Comparison of ENCODE assay signal across 8 cellular contexts in the genomic region with DNA sequence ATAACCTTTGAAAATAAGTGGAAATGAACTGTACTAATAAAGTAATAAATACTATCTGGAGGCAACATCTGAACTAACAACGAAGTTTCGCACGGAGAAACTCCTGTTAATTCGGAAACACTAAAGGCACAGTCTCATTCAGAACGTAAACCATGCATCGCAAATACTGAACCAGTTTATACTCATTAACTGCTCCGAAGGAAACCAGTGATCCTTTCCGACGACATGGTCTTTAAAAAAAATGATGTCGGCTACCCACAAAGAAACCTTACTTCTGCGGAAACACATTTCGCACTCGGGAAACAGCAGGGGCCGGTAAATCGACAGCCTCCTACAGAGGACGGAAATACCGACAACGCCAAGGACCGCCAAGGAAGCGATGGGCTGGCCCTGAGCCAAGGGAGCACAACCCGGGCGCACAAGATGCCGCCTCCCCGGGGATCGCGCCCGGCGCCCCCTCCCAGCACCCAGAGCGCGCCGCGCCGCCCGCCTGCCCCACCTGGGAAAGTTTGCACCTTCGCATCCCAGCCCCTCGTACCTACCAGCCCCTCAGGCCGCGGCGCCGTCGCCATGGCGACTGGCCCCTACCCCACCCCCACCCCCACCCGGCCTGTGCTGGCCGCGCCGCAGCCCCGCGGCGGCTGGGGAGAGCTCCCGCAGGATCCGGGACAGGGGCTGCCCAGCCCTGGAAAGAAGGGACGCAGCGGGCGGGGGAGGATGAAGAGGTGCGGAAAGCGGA. TPM values are rescaled to one million over a fixed set of nuclear protein-coding genes. Genes with fewer than 3 reads are reported as not detected.
A peak's percentile ranks its signal among the peaks of the same experiment; 100 is the strongest.
DNase-seq lines count a peak whose midpoint lies in the region; ATAC-seq and TF ChIP-seq lines count a peak whose summit lies in the region.

No MANE protein-coding gene starts in this region.

- H3K27ac ChIP-seq in SU-DHL-6 (ENCODE audit: low read depth, low read length) (peak overlapping the region; percentile 80), heart right ventricle (peak overlapping the region; percentile 28 to 96 (median 94)), upper lobe of right lung (peak overlapping the region; percentile 91)

- H3K36me3 Mint-ChIP-seq in progenitor cell of endocrine pancreas (ENCODE audit: insufficient read depth), result peaks cover 9% of the 10 kb centered on the region

- peak overlapping the region; percentile 98 for H3K27ac Mint-ChIP-seq in progenitor cell of endocrine pancreas

- H3K36me3 ChIP-seq in SU-DHL-6 (ENCODE audit: low read length) (no peaks in the 10 kb centered on the region), heart right ventricle (peaks cover 0 to 9% (median 0%) of the 10 kb centered on the region in 9 donors), upper lobe of right lung (no peaks in the 10 kb centered on the region)

- DNase-seq in GM03348 (ENCODE audit: low spot score) (peak; percentile 75), MV-4-11 (lab: John Stamatoyannopoulos, UW) (peak; percentile 47), heart right ventricle (peak; percentile 74 to 82), progenitor cell of endocrine pancreas (ENCODE audit: low spot score, unreplicated experiment) (peak; percentile 67), upper lobe of right lung (peak; percentile 87)
- peak; percentile 47 for DNase-seq in activated naive CD8-positive, alpha-beta T cell treated with anti-CD3 and anti-CD28 coated beads, Interleukin-2, amount 50 U/mL, for 16 hours (ENCODE audit: low read depth, low spot score)

- H3K4me1 ChIP-seq in heart right ventricle (peaks cover 0 to 49% (median 28%) of the 10 kb centered on the region in 9 donors), upper lobe of right lung (peaks cover 19% of the 10 kb centered on the region)

- H3K4me3 Mint-ChIP-seq in progenitor cell of endocrine pancreas (ENCODE audit: low read depth), result peak overlapping the region; percentile 91

- peak overlapping the region; percentile 76 for H3K9ac ChIP-seq in SU-DHL-6 (ENCODE audit: low read length)

- H3K27me3 Mint-ChIP-seq in progenitor cell of endocrine pancreas, result no peaks in the 10 kb centered on the region

- 0% methylated on average over 37 to 56 of the region's 56 CpGs for WGBS in heart right ventricle, 2 donors

- no peaks in the 10 kb centered on the region for H3K9me3 Mint-ChIP-seq in progenitor cell of endocrine pancreas (ENCODE audit: low read depth)

- intact Hi-C loops in heart right ventricle (cut with DNase I), result loop anchor here in 4 of 10 donors (1.0 to 2.0 kb wide), 3 partner anchors 37 to 42 kb away; partner anchors contain the start of genes TTC33 (in 2 of the 4) and RPL37 (in 1 of the 4)
- intact Hi-C loops in upper lobe of right lung (cut with DNase I), result no loop called here

- no peaks in the 10 kb centered on the region for H3K9me3 ChIP-seq in SU-DHL-6 (ENCODE audit: insufficient read depth, low read length)
- H3K9me3 ChIP-seq in heart right ventricle, result no peaks in the 10 kb centered on the region
- no peaks in the 10 kb centered on the region for H3K9me3 ChIP-seq in upper lobe of right lung

- peak; percentile 38 for ATAC-seq in HG02571 (IDR thresholded peaks at IDR 0.05; ENCODE audit: unreplicated experiment)
- ATAC-seq in heart right ventricle, result peak; percentile 61 to 85 (median 74)
- peak; percentile 80 for ATAC-seq in upper lobe of right lung

- H3K9me2 ChIP-seq in SU-DHL-6 (replicated peaks; ENCODE audit: insufficient read depth, low read length), result no peaks in the 10 kb centered on the region

- H4K20me1 ChIP-seq in SU-DHL-6 (ENCODE audit: low read depth, low read length), result peaks cover under 1% of the 10 kb centered on the region; the same call in 1 of the 2 replicates

- H3K4me2 ChIP-seq in SU-DHL-6 (ENCODE audit: low read depth, low read length, poor library complexity, severe bottlenecking), result peak overlapping the region; percentile 86

- peak overlapping the region; percentile 21 for H2AFZ ChIP-seq in SU-DHL-6 (ENCODE audit: low read depth, low read length, severe bottlenecking)

- peaks cover 25% of the 10 kb centered on the region for H3K4me1 Mint-ChIP-seq in progenitor cell of endocrine pancreas (ENCODE audit: low read depth)

- H3K4me3 ChIP-seq in SU-DHL-6 (ENCODE audit: insufficient read depth, low read length, poor library complexity, severe bottlenecking) (peak overlapping the region; percentile 72), heart right ventricle (peak overlapping the region; percentile 74 to 99 (median 93)), upper lobe of right lung (peak overlapping the region; percentile 89)

- H3K79me2 ChIP-seq in SU-DHL-6 (ENCODE audit: insufficient read depth, low read length), result peaks cover 52% of the 10 kb centered on the region

- H3F3A ChIP-seq in SU-DHL-6 (ENCODE audit: insufficient read depth), result peaks cover 20% of the 10 kb centered on the region

- TF ChIP-seq CTCF in SU-DHL-6 (IDR thresholded peaks at IDR 0.05; ENCODE audit: insufficient read depth, low read length, poor library complexity, severe bottlenecking) (no peak), heart right ventricle (IDR thresholded peaks at IDR 0.05) (no peak), progenitor cell of endocrine pancreas (IDR thresholded peaks at IDR 0.05; ENCODE audit: unreplicated experiment) (no peak), upper lobe of right lung (IDR thresholded peaks at IDR 0.05) (no peak)

- H3K27me3 ChIP-seq in SU-DHL-6 (ENCODE audit: low read length), result no peaks in the 10 kb centered on the region
- no peaks in the 10 kb centered on the region for H3K27me3 ChIP-seq in heart right ventricle
- H3K27me3 ChIP-seq in upper lobe of right lung, result no peaks in the 10 kb centered on the region

RNA-seq across cellular contexts. Expression of gene PRKAA1, which starts 0.7 kb away (rescaled TPM):
- total RNA-seq in heart right ventricle, result 10 to 100 TPM; 37.2 to 53.2 (median 42.7) TPM
- polyA plus RNA-seq in heart right ventricle, result 10 to 100 TPM; 11.0 to 28.5 TPM
- 75.1 and 79.5 TPM in 2 replicates for total RNA-seq in progenitor cell of endocrine pancreas
- total RNA-seq in upper lobe of right lung, result 83.0 TPM

RNA-seq across cellular contexts. Expression of gene RPL37, which starts 37.6 kb away (rescaled TPM):
- total RNA-seq in heart right ventricle (100 to 1,000 TPM; 530 to 829 (median 577) TPM), progenitor cell of endocrine pancreas (1,476 and 1,494 TPM in 2 replicates), upper lobe of right lung (942 TPM)
- polyA plus RNA-seq in heart right ventricle, result 1,000 to 10,000 TPM; 1,171 to 1,864 TPM

RNA-seq across cellular contexts. Expression of gene TTC33, which starts 41.7 kb away (rescaled TPM):
- total RNA-seq in heart right ventricle, result 10 to 100 TPM; 12.9 to 20.1 (median 17.9) TPM
- polyA plus RNA-seq in heart right ventricle, result 1 to 10 TPM; 6.4 to 7.2 TPM
- 21.5 and 25.4 TPM in 2 replicates for total RNA-seq in progenitor cell of endocrine pancreas
- 16.6 TPM for total RNA-seq in upper lobe of right lung

RNA-seq across cellular contexts. Expression of gene CARD6, which starts 43.7 kb away (rescaled TPM):
- total RNA-seq in heart right ventricle (1 to 10 TPM; 4.4 to 9.1 (median 5.4) TPM), progenitor cell of endocrine pancreas (0.74 and 1.1 TPM in 2 replicates), upper lobe of right lung (24.1 TPM)
- polyA plus RNA-seq in heart right ventricle, result 1 to 10 TPM; 2.7 to 3.3 TPM

Comparison
In these comparisons a context has a peak if more than half of its experiments do, and no peak if none do; other contexts are left out.
1. Peak in every context shown above with its lines: DNase-seq, ATAC-seq, H3K4me3 ChIP-seq and H3K27ac ChIP-seq.